12 cellular contexts compared by ENCODE assay signal in the genomic region with DNA sequence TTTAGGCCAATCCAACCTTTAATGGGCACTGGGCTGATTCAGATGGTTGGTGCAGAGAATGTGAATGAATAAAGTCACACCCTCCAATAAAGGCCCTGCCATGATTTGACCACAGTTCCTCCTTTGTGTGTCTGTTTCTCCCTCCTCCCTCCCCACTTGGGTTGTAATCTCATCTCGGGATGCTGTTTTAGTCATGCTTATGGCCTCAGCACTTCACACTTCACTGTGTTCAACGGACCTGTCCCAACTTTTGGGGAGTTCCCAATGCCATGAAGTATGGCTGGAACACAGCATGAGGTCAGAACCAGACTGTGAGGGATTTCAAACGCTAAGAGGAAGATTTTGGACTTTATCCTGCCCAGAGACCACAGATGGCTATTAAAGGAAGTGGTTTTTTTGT. TPM values are rescaled to one million over a fixed set of nuclear protein-coding genes. Genes with fewer than 3 reads are reported as not detected.
DNase-seq lines count a peak whose midpoint lies in the region; ATAC-seq and TF ChIP-seq lines count a peak whose summit lies in the region.
"Had no signal": no experiment of that assay in that cellular context is flagged by ENCODE, and none has a peak within 500 bp of the region (broad histone marks: within the 10 kb centered on the region; RNA-seq: fewer than 3 reads in every experiment).

No MANE protein-coding gene starts in this region.

- no peaks in the 10 kb centered on the region for H3F3A ChIP-seq in OCI-LY1 (ENCODE audit: insufficient read depth, low read length)

- peak overlapping the region; percentile 15 for H3K27ac Mint-ChIP-seq in dendritic cell treated with granulocyte-macrophage colony-stimulating factor and Interleukin-4, amounts not matched to agents 40 ng/mL and 50 ng/mL, for 4 days
- H3K27ac Mint-ChIP-seq: activated naive CD8-positive, alpha-beta T cell had no signal

- H3K36me3 ChIP-seq in OCI-LY1 (ENCODE audit: insufficient read depth, low read length), result peaks cover 16% of the 10 kb centered on the region
- peaks cover 27% of the 10 kb centered on the region for H3K36me3 ChIP-seq in osteoblast (ENCODE audit: insufficient read depth, low read length)

- H3K36me3 Mint-ChIP-seq in dendritic cell treated with granulocyte-macrophage colony-stimulating factor and Interleukin-4, amounts not matched to agents 40 ng/mL and 50 ng/mL, for 4 days (ENCODE audit: low read depth), result peaks cover 29% of the 10 kb centered on the region

- no peak overlapping the region for H3K4me3 Mint-ChIP-seq in dendritic cell treated with granulocyte-macrophage colony-stimulating factor and Interleukin-4, amounts not matched to agents 40 ng/mL and 50 ng/mL, for 4 days
- H3K4me3 Mint-ChIP-seq: activated naive CD8-positive, alpha-beta T cell had no signal

- H3K4me2 ChIP-seq in OCI-LY1 (ENCODE audit: low read length), result peak overlapping the region; percentile 17; the same call in 1 of the 2 replicates
- no peak overlapping the region for H3K4me2 ChIP-seq in osteoblast (ENCODE audit: insufficient read depth, low read length)

- H3K27ac ChIP-seq in OCI-LY1 (ENCODE audit: low read depth, low read length, poor library complexity, severe bottlenecking) (no peak overlapping the region), osteoblast (ENCODE audit: low read depth, low read length) (no peak overlapping the region)
- H3K27ac ChIP-seq: right atrium auricular region, SJCRH30 had no signal

- H3K4me1 ChIP-seq in OCI-LY1 (ENCODE audit: insufficient read depth, low read length, severe bottlenecking) (peaks cover 15% of the 10 kb centered on the region), osteoblast (ENCODE audit: insufficient read depth, low read length) (no peaks in the 10 kb centered on the region)
- H3K4me1 ChIP-seq: SJCRH30 had no signal

- H3K27me3 Mint-ChIP-seq in dendritic cell treated with granulocyte-macrophage colony-stimulating factor and Interleukin-4, amounts not matched to agents 40 ng/mL and 50 ng/mL, for 4 days, result no peaks in the 10 kb centered on the region
- H3K27me3 Mint-ChIP-seq: activated naive CD8-positive, alpha-beta T cell had no signal

- no peak for ATAC-seq in HG02981 (IDR thresholded peaks at IDR 0.05; ENCODE audit: unreplicated experiment)
- ATAC-seq: HCT116 had no signal

- H2AFZ ChIP-seq in OCI-LY1 (ENCODE audit: low read length) (no peak overlapping the region; the same call in 1 of the 2 replicates), osteoblast (ENCODE audit: low read length) (no peak overlapping the region)

- no peaks in the 10 kb centered on the region for H3K27me3 ChIP-seq in OCI-LY1 (ENCODE audit: insufficient read depth, low read length)
- H3K27me3 ChIP-seq in osteoblast (ENCODE audit: insufficient read depth, low read length), result no peaks in the 10 kb centered on the region
- H3K27me3 ChIP-seq: right atrium auricular region, SJCRH30 had no signal

- H3K79me2 ChIP-seq in OCI-LY1 (ENCODE audit: insufficient read depth, low read length) (no peaks in the 10 kb centered on the region), osteoblast (ENCODE audit: insufficient read depth, low read length) (no peaks in the 10 kb centered on the region)

- DNase-seq in GM13977 (ENCODE audit: low spot score), result peak; percentile 22
- DNase-seq in osteoblast (ENCODE audit: insufficient read length, low spot score, missing footprints), result peak; percentile 88
- DNase-seq in DMS79 (lab: John Stamatoyannopoulos, UW), result no peak
- DNase-seq in iPS-NIHi7 (ENCODE audit: extremely low spot score), result no peak
- DNase-seq: stimulated activated naive CD4-positive, alpha-beta T cell treated with Interleukin-2 at 50 U/mL for 16 hours had no signal

- intact Hi-C loops in dendritic cell treated with granulocyte-macrophage colony-stimulating factor and Interleukin-4, amounts not matched to agents 40 ng/mL and 50 ng/mL, for 4 days (cut with micrococcal nuclease), result no loop called here

- H3K4me1 Mint-ChIP-seq in dendritic cell treated with granulocyte-macrophage colony-stimulating factor and Interleukin-4, amounts not matched to agents 40 ng/mL and 50 ng/mL, for 4 days (ENCODE audit: low read depth), result peaks cover 36% of the 10 kb centered on the region

- TF ChIP-seq CTCF in GM13977 (IDR thresholded peaks at IDR 0.05; ENCODE audit: extremely low read depth, insufficient read depth, missing control alignments), result no peak
- TF ChIP-seq CTCF in OCI-LY1 (IDR thresholded peaks at IDR 0.05; ENCODE audit: low read length), result no peak
- TF ChIP-seq CTCF in osteoblast (IDR thresholded peaks at IDR 0.05; ENCODE audit: extremely low read depth, low read depth, low read length), result no peak

- H3K9ac ChIP-seq in OCI-LY1 (ENCODE audit: low read length), result peak overlapping the region; percentile 22; the same call in 1 of the 2 replicates

- H3K4me3 ChIP-seq in OCI-LY1 (ENCODE audit: low read depth, low read length, poor library complexity, severe bottlenecking) (no peak overlapping the region), osteoblast (ENCODE audit: insufficient read depth, low read length) (no peak overlapping the region)
- H3K4me3 ChIP-seq: right atrium auricular region, SJCRH30 had no signal

- H3K9me3 ChIP-seq in OCI-LY1 (ENCODE audit: low read length) (no peaks in the 10 kb centered on the region), osteoblast (ENCODE audit: low read depth, low read length) (no peaks in the 10 kb centered on the region)
- H3K9me3 ChIP-seq: right atrium auricular region, SJCRH30 had no signal

- H3K9me3 Mint-ChIP-seq in dendritic cell treated with granulocyte-macrophage colony-stimulating factor and Interleukin-4, amounts not matched to agents 40 ng/mL and 50 ng/mL, for 4 days, result no peaks in the 10 kb centered on the region

- in situ Hi-C loops in GM13977 (cut with MboI; ENCODE audit: low pct_unique_long_range_greater_than_20kb, low sequenced_read_pairs, unreplicated experiment), result no loop called here

- H4K20me1 ChIP-seq in OCI-LY1 (ENCODE audit: insufficient read depth, low read length), result no peaks in the 10 kb centered on the region
- peaks cover 11% of the 10 kb centered on the region for H4K20me1 ChIP-seq in osteoblast (ENCODE audit: insufficient read depth, low read length)

- H3K9me2 ChIP-seq in OCI-LY1 (ENCODE audit: low read depth, low read length), result no peaks in the 10 kb centered on the region

RNA-seq across cellular contexts. Expression of gene RAB8A, which starts 5.6 kb away (rescaled TPM):
- total RNA-seq in osteoblast, result 61.6 and 68.8 TPM in 2 replicates

RNA-seq across cellular contexts. Expression of gene TPM4, which starts 29.8 kb away (rescaled TPM):
- 1,233 and 1,325 TPM in 2 replicates for total RNA-seq in osteoblast

RNA-seq across cellular contexts. Expression of gene HSH2D, which starts 37.4 kb away (rescaled TPM):
- total RNA-seq in osteoblast, result 0.36 TPM in 1 of 2 replicates, not detected in the other

Comparison
In these comparisons a context has a peak if more than half of its experiments do, and no peak if none do; other contexts are left out.
1. DNase-seq: peak in GM13977 (single experiment) and osteoblast (single experiment); none in DMS79 (single experiment) and iPS-NIHi7 (single experiment).